2 cellular contexts compared by ENCODE assay signal in the genomic region with DNA sequence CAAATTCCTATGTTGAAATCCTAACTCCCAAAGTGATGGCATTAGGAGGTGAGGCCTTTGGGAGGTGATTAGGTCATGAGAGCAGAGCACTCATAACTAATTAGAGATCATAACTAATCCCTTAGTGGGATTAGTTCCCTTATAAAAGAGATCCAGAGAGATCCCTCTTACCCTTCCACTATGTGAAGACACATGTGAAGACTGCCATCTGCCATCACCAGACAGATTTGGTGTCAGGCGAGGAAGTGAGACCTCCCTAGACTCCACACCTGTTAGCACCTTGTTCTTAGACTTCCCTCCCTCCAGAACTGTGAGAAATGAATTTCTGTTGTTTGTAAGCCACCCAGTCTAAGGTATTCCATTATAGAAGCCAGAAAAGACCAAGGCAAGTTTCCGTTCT.
TF ChIP-seq lines count a peak whose summit lies in the region.

No MANE protein-coding gene starts in this region.

TF ChIP-seq in SK-N-SH, 30 proteins besides CTCF, POLR2A, EP300 and RAD21 (continued from another document):
- TF ChIP-seq, protein P1, sequence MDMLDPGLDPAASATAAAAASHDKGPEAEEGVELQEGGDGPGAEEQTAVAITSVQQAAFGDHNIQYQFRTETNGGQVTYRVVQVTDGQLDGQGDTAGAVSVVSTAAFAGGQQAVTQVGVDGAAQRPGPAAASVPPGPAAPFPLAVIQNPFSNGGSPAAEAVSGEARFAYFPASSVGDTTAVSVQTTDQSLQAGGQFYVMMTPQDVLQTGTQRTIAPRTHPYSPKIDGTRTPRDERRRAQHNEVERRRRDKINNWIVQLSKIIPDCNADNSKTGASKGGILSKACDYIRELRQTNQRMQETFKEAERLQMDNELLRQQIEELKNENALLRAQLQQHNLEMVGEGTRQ (IDR thresholded peaks at IDR 0.05; ENCODE audit: borderline replicate concordance, low read depth, low read length) = no peak
- TF ChIP-seq GABPA (IDR thresholded peaks at IDR 0.05; ENCODE audit: low read depth) (no peak), FOSL2 (IDR thresholded peaks at IDR 0.05; ENCODE audit: borderline replicate concordance, low read depth) (no peak), NFIC (IDR thresholded peaks at IDR 0.05; ENCODE audit: borderline replicate concordance) (no peak), EZH2phosphoT487 (IDR thresholded peaks at IDR 0.05; ENCODE audit: borderline replicate concordance, low read depth) (no peak), RFX5 (IDR thresholded peaks at IDR 0.05; ENCODE audit: low read length) (no peak), RXRA (IDR thresholded peaks at IDR 0.05; ENCODE audit: borderline replicate concordance, low read depth) (no peak), ELF1 (IDR thresholded peaks at IDR 0.05) (no peak)
- TF ChIP-seq, protein P2, sequence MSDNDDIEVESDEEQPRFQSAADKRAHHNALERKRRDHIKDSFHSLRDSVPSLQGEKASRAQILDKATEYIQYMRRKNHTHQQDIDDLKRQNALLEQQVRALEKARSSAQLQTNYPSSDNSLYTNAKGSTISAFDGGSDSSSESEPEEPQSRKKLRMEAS (IDR thresholded peaks at IDR 0.05; ENCODE audit: low read depth) = no peak

TF ChIP-seq in SK-N-SH treated with all-trans-retinoic acid at 6 μM for 48 hours, 23 proteins besides CTCF, POLR2A, EP300 and RAD21 (continued from another document):
- no peak for TF ChIP-seq PATZ1 (CRISPR knock-in tag; IDR thresholded peaks at IDR 0.05; ENCODE audit: borderline replicate concordance)
- no peak for TF ChIP-seq OSR1 (CRISPR knock-in tag; IDR thresholded peaks at IDR 0.05)
- TF ChIP-seq ESRRG (CRISPR knock-in tag; IDR thresholded peaks at IDR 0.05) = no peak
- no peak for TF ChIP-seq RARB (CRISPR knock-in tag; IDR thresholded peaks at IDR 0.05)
- TF ChIP-seq CSDC2 (CRISPR knock-in tag; IDR thresholded peaks at IDR 0.05) = no peak
